ENCODE assay signal across 16 cellular contexts in genomic region chr21:28253378-28253777, GRCh38.
DNase-seq lines count a peak whose midpoint lies in the region; ATAC-seq, FAIRE-seq and TF ChIP-seq lines count a peak whose summit lies in the region.
"Had no signal": no experiment of that assay in that cellular context is flagged by ENCODE, and none has a peak within 500 bp of the region (broad histone marks: within the 10 kb centered on the region; RNA-seq: fewer than 3 reads in every experiment).

No MANE protein-coding gene starts in this region.

- intact Hi-C loops in heart left ventricle (cut with DNase I): no loop called here

- H3K36me3 ChIP-seq in osteoblast (ENCODE audit: insufficient read depth, low read length): no peaks in the 10 kb centered on the region
- H3K36me3 ChIP-seq in heart left ventricle: no peaks in the 10 kb centered on the region
- H3K36me3 ChIP-seq: pancreas, spleen had no signal

- 85 to 93% (median 90%) methylated on average over 3 of the region's 3 CpGs for WGBS in heart left ventricle, 4 donors

- peaks cover 24% of the 10 kb centered on the region for H3K4me1 ChIP-seq in osteoblast (ENCODE audit: insufficient read depth, low read length)
- H3K4me1 ChIP-seq in heart left ventricle: peaks cover 0 to 12% (median 0%) of the 10 kb centered on the region in 12 donors
- H3K4me1 ChIP-seq: spleen had no signal

- no peak for TF ChIP-seq POLR2A in H54 (IDR thresholded peaks at IDR 0.05; ENCODE audit: low read depth, low read length)
- TF ChIP-seq POLR2A in heart left ventricle (IDR thresholded peaks at IDR 0.05): no peak

- no peak overlapping the region for H2AFZ ChIP-seq in osteoblast (ENCODE audit: low read length)

- H3K27me3 ChIP-seq in osteoblast (ENCODE audit: insufficient read depth, low read length): no peaks in the 10 kb centered on the region
- no peaks in the 10 kb centered on the region for H3K27me3 ChIP-seq in heart left ventricle
- H3K27me3 ChIP-seq: pancreas, spleen had no signal

- H3K79me2 ChIP-seq in osteoblast (ENCODE audit: insufficient read depth, low read length): no peaks in the 10 kb centered on the region

- DNase-seq in H54 (ENCODE audit: insufficient read length, low spot score) (no peak), fibroblast of gingiva (ENCODE audit: low read depth) (peak; percentile 41), osteoblast (ENCODE audit: insufficient read length, low spot score, missing footprints) (no peak), NCI-H2171 (lab: John Stamatoyannopoulos, UW) (no peak), NCI-H1694 treated with DMSO at 0.1 percent for 48 hours (lab: John Stamatoyannopoulos, UW) (no peak), heart left ventricle (no peak), activated T-cell treated with anti-CD3 and anti-CD28 coated beads for 4 hours (no peak)
- DNase-seq: activated gamma-delta T cell treated with Interleukin-2 at 50 U/mL for 16 hours; DMS79 treated with DMSO at 0.1 percent for 48 hours; effector CD8-positive, alpha-beta T cell; NCI-H1417; pancreas; spleen had no signal

- no peaks in the 10 kb centered on the region for H4K20me1 ChIP-seq in osteoblast (ENCODE audit: insufficient read depth, low read length)

- H3K4me3 ChIP-seq in osteoblast (ENCODE audit: insufficient read depth, low read length) (no peak overlapping the region), heart left ventricle (no peak overlapping the region)
- H3K4me3 ChIP-seq: pancreas, spleen had no signal

- H3K27ac ChIP-seq in VCaP: peak overlapping the region; percentile 25
- H3K27ac ChIP-seq in osteoblast (ENCODE audit: low read depth, low read length): peak overlapping the region; percentile 52
- no peak overlapping the region for H3K27ac ChIP-seq in heart left ventricle
- H3K27ac ChIP-seq: spleen had no signal

- H3K4me2 ChIP-seq in osteoblast (ENCODE audit: insufficient read depth, low read length): peak overlapping the region; percentile 19

- no peak for ATAC-seq in heart left ventricle
- ATAC-seq: HCT116, pancreas, WTC11 had no signal

- H3K9me3 ChIP-seq in osteoblast (ENCODE audit: low read depth, low read length): no peaks in the 10 kb centered on the region
- no peaks in the 10 kb centered on the region for H3K9me3 ChIP-seq in heart left ventricle
- H3K9me3 ChIP-seq: pancreas, spleen had no signal

- peak; percentile 50 for FAIRE-seq in H54 (lab: Jason Lieb, UNC)
- FAIRE-seq: pancreas had no signal

- TF ChIP-seq CTCF in VCaP (conservative IDR thresholded peaks at IDR 0.05) (no peak), osteoblast (IDR thresholded peaks at IDR 0.05; ENCODE audit: extremely low read depth, low read depth, low read length) (no peak), heart left ventricle (IDR thresholded peaks at IDR 0.05) (no peak)

Comparison
In these comparisons a context has a peak if more than half of its experiments do, and no peak if none do; other contexts are left out.
1. H3K27ac ChIP-seq: peak in VCaP (single experiment) and osteoblast (single experiment); none in heart left ventricle (0 of 12).